In genomic region chrX:126985027-126985426, GRCh38 we compare ENCODE assay signal across 29 cellular contexts.
"Had no signal": no experiment of that assay in that cellular context is flagged by ENCODE, and none has a peak within 500 bp of the region (broad histone marks: within the 10 kb centered on the region; RNA-seq: fewer than 3 reads in every experiment).

No MANE protein-coding gene starts in this region.

- H3K27ac ChIP-seq: ascending aorta, cardiac muscle cell, colonic mucosa, epithelial cell of prostate, esophagus squamous epithelium, gastroesophageal sphincter had no signal

- H3K27me3 ChIP-seq: ascending aorta, breast epithelium, cardiac muscle cell, colonic mucosa, esophagus squamous epithelium, gastroesophageal sphincter had no signal

- ATAC-seq: activated naive CD4-positive, alpha-beta T cell treated with anti-CD3 and anti-CD28 coated beads, Interleukin-2, amount 50 U/mL, for 72 hours; activated T-cell treated with anti-CD3 and anti-CD28 coated beads, Interleukin-2, amount 50 U/mL, for 72 hours; gastroesophageal sphincter; T-helper 17 cell had no signal

- H3K27ac Mint-ChIP-seq: activated CD4-positive, alpha-beta memory T cell treated with anti-CD3 and anti-CD28 coated beads, Interleukin-2, amount 10 ng/mL, durations not matched to agents 7 days and 5 days; activated CD4-positive, alpha-beta T cell treated with anti-CD3 and anti-CD28 coated beads, Interleukin-2, amount 10 ng/mL, durations not matched to agents 7 days and 5 days; activated naive CD4-positive, alpha-beta T cell treated with anti-CD3 and anti-CD28 coated beads, Interleukin-2, amount 10 ng/mL, durations not matched to agents 7 days and 5 days; activated naive CD4-positive, alpha-beta T cell treated with anti-CD3 and anti-CD28 coated beads, Interleukin-2, amount 50 U/mL, for 72 hours; activated naive CD8-positive, alpha-beta T cell treated with anti-CD3 and anti-CD28 coated beads, Interleukin-2, amount 10 ng/mL, durations not matched to agents 7 days and 5 days; activated T-cell treated with anti-CD3 and anti-CD28 coated beads, Interleukin-2, amount 50 U/mL, for 24 hours; activated T-cell treated with anti-CD3 and anti-CD28 coated beads, Interleukin-2, amount 50 U/mL, for 72 hours; brain; T-helper 17 cell; T-helper 2 cell treated with Interferon-gamma antibody and Interleukin-4, amounts not matched to agents 5 μg/mL and 100 μg/mL, for 36 hours had no signal

- H3K36me3 Mint-ChIP-seq: activated naive CD4-positive, alpha-beta T cell treated with anti-CD3 and anti-CD28 coated beads, Interleukin-2, amount 10 ng/mL, durations not matched to agents 7 days and 5 days; activated naive CD4-positive, alpha-beta T cell treated with anti-CD3 and anti-CD28 coated beads, Interleukin-2, amount 50 U/mL, for 72 hours; activated naive CD8-positive, alpha-beta T cell treated with anti-CD3 and anti-CD28 coated beads, Interleukin-2, amount 10 ng/mL, durations not matched to agents 7 days and 5 days; brain had no signal

- H3K36me3 ChIP-seq: ascending aorta, breast epithelium, cardiac muscle cell, colonic mucosa, esophagus squamous epithelium, gastroesophageal sphincter had no signal

- H3K9me3 ChIP-seq: ascending aorta, breast epithelium, colonic mucosa, esophagus squamous epithelium, gastroesophageal sphincter had no signal

- H3K4me3 ChIP-seq: ascending aorta, breast epithelium, cardiac muscle cell, colonic mucosa, esophagus squamous epithelium, gastroesophageal sphincter had no signal

- H3K27me3 Mint-ChIP-seq: activated CD4-positive, alpha-beta memory T cell treated with anti-CD3 and anti-CD28 coated beads, Interleukin-2, amount 10 ng/mL, durations not matched to agents 7 days and 5 days; activated CD4-positive, alpha-beta T cell treated with anti-CD3 and anti-CD28 coated beads, Interleukin-2, amount 10 ng/mL, durations not matched to agents 7 days and 5 days; activated naive CD4-positive, alpha-beta T cell treated with anti-CD3 and anti-CD28 coated beads, Interleukin-2, amount 10 ng/mL, durations not matched to agents 7 days and 5 days; activated naive CD8-positive, alpha-beta T cell treated with anti-CD3 and anti-CD28 coated beads, Interleukin-2, amount 10 ng/mL, durations not matched to agents 7 days and 5 days; activated T-cell treated with anti-CD3 and anti-CD28 coated beads, Interleukin-2, amount 50 U/mL, for 24 hours; brain; central memory CD8-positive, alpha-beta T cell; T-helper 17 cell had no signal

- DNase-seq: activated CD4-positive, alpha-beta memory T cell treated with anti-CD3 and anti-CD28 coated beads, Interleukin-2, amount 10 ng/mL, durations not matched to agents 7 days and 5 days; activated CD4-positive, alpha-beta T cell treated with anti-CD3 and anti-CD28 coated beads for 1 hour; activated CD4-positive, alpha-beta T cell treated with anti-CD3 and anti-CD28 coated beads for 4 hours; activated CD4-positive, alpha-beta T cell treated with anti-CD3 and anti-CD28 coated beads, Interleukin-2, amount 10 ng/mL, durations not matched to agents 7 days and 5 days; activated CD4-positive, alpha-beta T cell treated with anti-CD3 and anti-CD28 coated beads, Interleukin-2, amount 50 U/mL, for 4 hours; activated CD8-positive, alpha-beta memory T cell treated with anti-CD3 and anti-CD28 coated beads, Interleukin-2, amount 50 U/mL, for 48 hours; activated gamma-delta T cell; activated naive CD4-positive, alpha-beta T cell; activated naive CD4-positive, alpha-beta T cell treated with anti-CD3 and anti-CD28 coated beads, Interleukin-2, amount 10 ng/mL, durations not matched to agents 7 days and 5 days; activated naive CD8-positive, alpha-beta T cell treated with anti-CD3 and anti-CD28 coated beads, Interleukin-2, amount 10 ng/mL, durations not matched to agents 7 days and 5 days; activated T-cell treated with anti-CD3 and anti-CD28 coated beads for 4 hours; activated T-cell treated with anti-CD3 and anti-CD28 coated beads, Interleukin-2, amount 50 U/mL, for 24 hours; activated T-cell treated with anti-CD3 and anti-CD28 coated beads, Interleukin-2, amount 50 U/mL, for 72 hours; colonic mucosa; effector CD8-positive, alpha-beta T cell; esophagus squamous epithelium; foreskin melanocyte; T-helper 1 cell; T-helper 17 cell; T1000 had no signal

- H3K4me1 Mint-ChIP-seq: activated CD4-positive, alpha-beta memory T cell treated with anti-CD3 and anti-CD28 coated beads, Interleukin-2, amount 10 ng/mL, durations not matched to agents 7 days and 5 days; activated CD4-positive, alpha-beta T cell treated with anti-CD3 and anti-CD28 coated beads, Interleukin-2, amount 10 ng/mL, durations not matched to agents 7 days and 5 days; activated naive CD4-positive, alpha-beta T cell treated with anti-CD3 and anti-CD28 coated beads, Interleukin-2, amount 10 ng/mL, durations not matched to agents 7 days and 5 days; activated naive CD8-positive, alpha-beta T cell treated with anti-CD3 and anti-CD28 coated beads, Interleukin-2, amount 10 ng/mL, durations not matched to agents 7 days and 5 days; brain; central memory CD8-positive, alpha-beta T cell; T-helper 17 cell had no signal

- H3K9me3 Mint-ChIP-seq: activated CD4-positive, alpha-beta memory T cell treated with anti-CD3 and anti-CD28 coated beads, Interleukin-2, amount 10 ng/mL, durations not matched to agents 7 days and 5 days; activated CD4-positive, alpha-beta T cell treated with anti-CD3 and anti-CD28 coated beads, Interleukin-2, amount 10 ng/mL, durations not matched to agents 7 days and 5 days; activated naive CD4-positive, alpha-beta T cell treated with anti-CD3 and anti-CD28 coated beads, Interleukin-2, amount 10 ng/mL, durations not matched to agents 7 days and 5 days; activated naive CD8-positive, alpha-beta T cell treated with anti-CD3 and anti-CD28 coated beads, Interleukin-2, amount 10 ng/mL, durations not matched to agents 7 days and 5 days; activated T-cell treated with anti-CD3 and anti-CD28 coated beads, Interleukin-2, amount 50 U/mL, for 24 hours; T-helper 2 cell treated with Interferon-gamma antibody and Interleukin-4, amounts not matched to agents 5 μg/mL and 100 μg/mL, for 36 hours had no signal

- H3K4me1 ChIP-seq: ascending aorta, breast epithelium, colonic mucosa, esophagus squamous epithelium, gastroesophageal sphincter had no signal

- H3K4me3 Mint-ChIP-seq: activated CD4-positive, alpha-beta memory T cell treated with anti-CD3 and anti-CD28 coated beads, Interleukin-2, amount 10 ng/mL, durations not matched to agents 7 days and 5 days; activated CD4-positive, alpha-beta T cell treated with anti-CD3 and anti-CD28 coated beads, Interleukin-2, amount 10 ng/mL, durations not matched to agents 7 days and 5 days; activated naive CD4-positive, alpha-beta T cell treated with anti-CD3 and anti-CD28 coated beads, Interleukin-2, amount 10 ng/mL, durations not matched to agents 7 days and 5 days; activated naive CD8-positive, alpha-beta T cell treated with anti-CD3 and anti-CD28 coated beads, Interleukin-2, amount 10 ng/mL, durations not matched to agents 7 days and 5 days; activated T-cell treated with anti-CD3 and anti-CD28 coated beads, Interleukin-2, amount 50 U/mL, for 24 hours; activated T-cell treated with anti-CD3 and anti-CD28 coated beads, Interleukin-2, amount 50 U/mL, for 72 hours; brain; central memory CD8-positive, alpha-beta T cell; T-helper 17 cell; T-helper 2 cell treated with Interferon-gamma antibody and Interleukin-4, amounts not matched to agents 5 μg/mL and 100 μg/mL, for 36 hours had no signal
